8 cellular contexts compared by ENCODE assay signal in the genomic region with DNA sequence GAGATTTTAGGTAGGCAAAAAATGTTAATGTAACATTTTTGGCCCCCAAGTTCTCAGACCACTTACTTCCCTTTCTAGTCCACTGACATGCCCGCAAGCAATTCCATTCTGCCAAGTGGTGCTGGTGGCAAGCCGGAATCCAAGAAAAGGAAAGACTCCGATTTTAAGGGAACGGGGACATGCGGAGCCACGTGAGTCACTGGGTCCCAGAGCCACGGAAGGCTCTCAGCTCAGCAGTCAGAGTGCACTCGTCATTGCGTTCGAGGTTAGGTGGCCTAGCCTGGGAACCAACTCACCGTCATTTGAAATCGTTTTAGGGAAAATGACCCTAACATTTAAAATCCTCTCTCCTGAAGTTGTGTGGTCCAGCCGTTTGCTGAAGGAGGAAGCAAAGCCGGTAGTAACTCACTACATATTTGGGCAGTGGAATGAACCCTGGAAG. TPM values are rescaled to one million over a fixed set of nuclear protein-coding genes. Genes with fewer than 3 reads are reported as not detected.
DNase-seq lines count a peak whose midpoint lies in the region; ATAC-seq and TF ChIP-seq lines count a peak whose summit lies in the region.

No MANE protein-coding gene starts in this region.

- peaks cover 4% of the 10 kb centered on the region for H3K4me1 ChIP-seq in CD8-positive, alpha-beta T cell (ENCODE audit: insufficient read depth, low read length)
- peaks cover 5 to 13% of the 10 kb centered on the region in 2 donors for H3K4me1 ChIP-seq in naive thymus-derived CD4-positive, alpha-beta T cell (ENCODE audit: control insufficient read depth in 2 of 2, insufficient read depth in 2 of 2, low read length in 2 of 2)
- no peaks in the 10 kb centered on the region for H3K4me1 ChIP-seq in urinary bladder (ENCODE audit: insufficient read depth)

- no peak for ATAC-seq in CD8-positive, alpha-beta T cell
- ATAC-seq in naive thymus-derived CD4-positive, alpha-beta T cell, result no peak
- no peak for ATAC-seq in HG03520 (IDR thresholded peaks at IDR 0.05; ENCODE audit: unreplicated experiment)

- H3K36me3 Mint-ChIP-seq in CD8-positive, alpha-beta T cell, result peaks cover 3% of the 10 kb centered on the region
- peaks cover 0 to 5% (median 0%) of the 10 kb centered on the region in 5 donors for H3K36me3 Mint-ChIP-seq in naive thymus-derived CD4-positive, alpha-beta T cell

- H3K9me3 ChIP-seq in CD8-positive, alpha-beta T cell (ENCODE audit: low read length), result no peaks in the 10 kb centered on the region
- H3K9me3 ChIP-seq in naive thymus-derived CD4-positive, alpha-beta T cell (ENCODE audit: control insufficient read depth in 2 of 3, low read length in 3 of 3), result no peaks in the 10 kb centered on the region

- no peaks in the 10 kb centered on the region for H3K9me3 Mint-ChIP-seq in CD8-positive, alpha-beta T cell
- no peaks in the 10 kb centered on the region for H3K9me3 Mint-ChIP-seq in naive thymus-derived CD4-positive, alpha-beta T cell

- H3K4me3 Mint-ChIP-seq in CD8-positive, alpha-beta T cell, result peak overlapping the region; percentile 97
- peak overlapping the region; percentile 70 to 99 (median 88) for H3K4me3 Mint-ChIP-seq in naive thymus-derived CD4-positive, alpha-beta T cell

- 7% methylated on average over 14 of the region's 14 CpGs for WGBS in urinary bladder

- POLR2A ChIA-PET in CD8-positive, alpha-beta T cell (lab: Charles Lee), result interaction anchor here (1.0 to 2.3 kb wide), 9 partner anchors 13 to 503 kb away, joined by 3 to 36 read pairs (median 4); partner anchors contain the start of genes NOL7 and TBC1D7
- POLR2A ChIA-PET in naive thymus-derived CD4-positive, alpha-beta T cell (lab: Charles Lee), result interaction anchor here (1.6 to 4.6 kb wide), 5 partner anchors 20 to 245 kb away, joined by 5 to 74 read pairs (median 20); partner anchors contain the start of genes GFOD1, NOL7, RANBP9 and TBC1D7

- peak overlapping the region; percentile 97 for H3K27ac Mint-ChIP-seq in CD8-positive, alpha-beta T cell
- peak overlapping the region; percentile 75 to 95 (median 87) for H3K27ac Mint-ChIP-seq in naive thymus-derived CD4-positive, alpha-beta T cell

- DNase-seq in CD8-positive, alpha-beta T cell, result peak in 1 of 7 experiments; percentile 16
- peak; percentile 51 for DNase-seq in HT1080 (ENCODE audit: low read depth)
- DNase-seq in activated CD4-positive, alpha-beta T cell treated with anti-CD3 and anti-CD28 coated beads, Interleukin-2, amount 50 U/mL, for 1 hour, result peak; percentile 5
- peak; percentile 14 for DNase-seq in fibroblast of gingiva (ENCODE audit: low read depth)
- peak in 1 of 9 donors; percentile 3 for DNase-seq in naive thymus-derived CD4-positive, alpha-beta T cell
- no peak for DNase-seq in NCI-H1694 treated with DMSO at 0.1 percent for 48 hours (lab: John Stamatoyannopoulos, UW)

- peaks cover under 1% of the 10 kb centered on the region for H3K27me3 Mint-ChIP-seq in CD8-positive, alpha-beta T cell (ENCODE audit: low read depth)
- H3K27me3 Mint-ChIP-seq in naive thymus-derived CD4-positive, alpha-beta T cell, result peaks cover 0 to 3% (median 0%) of the 10 kb centered on the region in 5 donors

- intact Hi-C loops in CD8-positive, alpha-beta T cell (cut with DNase I, micrococcal nuclease), result loop anchor here (1.0 to 10.0 kb wide), 18 partner anchors 42 to 1675 kb away; partner anchors contain the start of genes CD83 (in 2 of the 2), NOL7 (in 2 of the 2), TBC1D7 (in 2 of the 2) and JARID2 (in 1 of the 2)
- intact Hi-C loops in naive thymus-derived CD4-positive, alpha-beta T cell (cut with micrococcal nuclease), result loop anchor here (1.0 to 10.0 kb wide), 16 partner anchors 42 to 544 kb away; partner anchors contain the start of genes GFOD1 (in 2 of the 2), MCUR1 (in 2 of the 2), NOL7 (in 2 of the 2) and CD83 (in 1 of the 2)

- H3K27me3 ChIP-seq in CD8-positive, alpha-beta T cell (ENCODE audit: insufficient read depth, low read length), result no peaks in the 10 kb centered on the region
- H3K27me3 ChIP-seq in naive thymus-derived CD4-positive, alpha-beta T cell (ENCODE audit: control insufficient read depth in 2 of 2, insufficient read depth in 2 of 2, low read length in 2 of 2), result no peaks in the 10 kb centered on the region

- CTCF ChIA-PET in CD8-positive, alpha-beta T cell (lab: Charles Lee), result interaction anchor here (0.7 to 3.4 kb wide), 14 partner anchors 10 to 492 kb away, joined by 3 to 19 read pairs (median 3); partner anchors contain the start of genes NOL7, RANBP9 and TBC1D7
- CTCF ChIA-PET in naive thymus-derived CD4-positive, alpha-beta T cell (lab: Charles Lee), result interaction anchor here (1.0 to 2.1 kb wide), 7 partner anchors 36 to 241 kb away, joined by 3 to 8 read pairs (median 4); no protein-coding TSS in a partner anchor

- TF ChIP-seq CTCF in CD8-positive, alpha-beta T cell (IDR thresholded peaks at IDR 0.05), result no peak

- H3K4me1 Mint-ChIP-seq in CD8-positive, alpha-beta T cell (ENCODE audit: low read depth), result peaks cover 28% of the 10 kb centered on the region
- peaks cover 10 to 44% (median 28%) of the 10 kb centered on the region in 7 donors for H3K4me1 Mint-ChIP-seq in naive thymus-derived CD4-positive, alpha-beta T cell

- no peaks in the 10 kb centered on the region for H3K36me3 ChIP-seq in CD8-positive, alpha-beta T cell (ENCODE audit: insufficient read depth, low read length)
- peaks cover 0 to 4% (median 0%) of the 10 kb centered on the region in 3 experiments for H3K36me3 ChIP-seq in naive thymus-derived CD4-positive, alpha-beta T cell (ENCODE audit: control insufficient read depth in 2 of 3, insufficient read depth in 3 of 3, low read length in 3 of 3)
- H3K36me3 ChIP-seq in urinary bladder (ENCODE audit: insufficient read depth), result no peaks in the 10 kb centered on the region

- H3K27ac ChIP-seq in CD8-positive, alpha-beta T cell (ENCODE audit: low read depth, low read length), result no peak overlapping the region
- peak overlapping the region; percentile 80 for H3K27ac ChIP-seq in naive thymus-derived CD4-positive, alpha-beta T cell (ENCODE audit: low read depth, low read length)
- H3K27ac ChIP-seq in urinary bladder (ENCODE audit: low read depth), result no peak overlapping the region

- H3K4me3 ChIP-seq in CD8-positive, alpha-beta T cell (ENCODE audit: low read depth, low read length), result peak overlapping the region; percentile 93
- H3K4me3 ChIP-seq in naive thymus-derived CD4-positive, alpha-beta T cell (ENCODE audit: low read length), result peak overlapping the region; percentile 50
- H3K4me3 ChIP-seq in urinary bladder (ENCODE audit: low read depth, low read length), result peak overlapping the region; percentile 69

RNA-seq across cellular contexts. Expression of gene SIRT5, which starts 0.7 kb away (rescaled TPM):
- total RNA-seq in CD8-positive, alpha-beta T cell, result 10 to 100 TPM; 10.6 to 12.7 TPM
- 9.0 and 9.1 TPM in 2 replicates for total RNA-seq in HT1080 (2014; rRNA removed; shearing (Covaris generic))
- 10.9 and 13.2 TPM in 2 replicates for polyA plus RNA-seq in HT1080 (2015; cell fraction: cytosol; rRNA removed)
- 23.1 and 29.4 TPM in 2 replicates for polyA plus RNA-seq in HT1080 (2015; cell fraction: nucleus; rRNA removed)
- total RNA-seq in naive thymus-derived CD4-positive, alpha-beta T cell, result 10 to 100 TPM in 4 of 5 experiments, 1 to 10 TPM in 1; 8.8 to 25.7 (median 15.4) TPM
- 10 to 100 TPM; 11.9 to 13.1 TPM for polyA plus RNA-seq in naive thymus-derived CD4-positive, alpha-beta T cell
- 16.4 TPM for total RNA-seq in urinary bladder
- polyA plus RNA-seq in urinary bladder, result 7.2 TPM

RNA-seq across cellular contexts. Expression of gene NOL7, which starts 41.4 kb away (rescaled TPM):
- total RNA-seq in CD8-positive, alpha-beta T cell, result 10 to 100 TPM; 70.5 to 71.1 TPM
- total RNA-seq in HT1080 (2014; rRNA removed; shearing (Covaris generic)), result 108 and 117 TPM in 2 replicates
- 112 and 139 TPM in 2 replicates for polyA plus RNA-seq in HT1080 (2015; cell fraction: cytosol; rRNA removed)
- 56.9 and 64.6 TPM in 2 replicates for polyA plus RNA-seq in HT1080 (2015; cell fraction: nucleus; rRNA removed)
- total RNA-seq in naive thymus-derived CD4-positive, alpha-beta T cell, result 10 to 100 TPM; 49.1 to 65.2 (median 62.1) TPM
- polyA plus RNA-seq in naive thymus-derived CD4-positive, alpha-beta T cell, result 100 to 1,000 TPM; 135 to 145 TPM
- 49.5 TPM for total RNA-seq in urinary bladder
- 86.6 TPM for polyA plus RNA-seq in urinary bladder
